Comparison of ENCODE assay signal across 1 cellular context in the genomic region with DNA sequence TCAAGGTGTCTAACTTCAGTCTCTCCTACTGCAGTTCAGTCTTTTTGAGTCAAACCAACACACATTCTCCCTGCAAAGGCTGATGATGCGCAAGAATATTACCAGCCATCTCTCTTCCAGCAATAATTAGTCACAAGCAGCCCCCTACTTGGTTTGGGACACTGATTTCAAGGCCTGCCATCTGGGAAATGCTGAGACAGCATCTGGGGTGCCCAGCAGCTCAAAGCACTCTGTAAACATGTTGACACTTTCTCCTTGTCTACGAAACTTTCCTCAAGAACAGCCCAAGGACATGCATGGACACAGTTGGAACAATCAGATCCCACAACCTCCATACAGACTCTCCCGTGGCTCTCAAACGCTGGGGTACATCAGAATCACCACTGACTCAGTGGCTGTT.
A peak's percentile ranks its signal among the peaks of the same experiment; 100 is the strongest.
TF ChIP-seq lines count a peak whose summit lies in the region.

No MANE protein-coding gene starts in this region.

TF ChIP-seq in HepG2, 621 proteins besides CTCF, POLR2A, EP300 and RAD21:
- TF ChIP-seq, protein P1, sequence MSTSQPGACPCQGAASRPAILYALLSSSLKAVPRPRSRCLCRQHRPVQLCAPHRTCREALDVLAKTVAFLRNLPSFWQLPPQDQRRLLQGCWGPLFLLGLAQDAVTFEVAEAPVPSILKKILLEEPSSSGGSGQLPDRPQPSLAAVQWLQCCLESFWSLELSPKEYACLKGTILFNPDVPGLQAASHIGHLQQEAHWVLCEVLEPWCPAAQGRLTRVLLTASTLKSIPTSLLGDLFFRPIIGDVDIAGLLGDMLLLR (CRISPR knock-in tag; IDR thresholded peaks at IDR 0.05): no peak
- TF ChIP-seq MAFF (IDR thresholded peaks at IDR 0.05; ENCODE audit: low read depth, low read length) (0 out of 2 replicates have a peak, but pooled peaks have one; percentile 23), MAFK (conservative IDR thresholded peaks at IDR 0.05 in 1 of 2, IDR thresholded peaks at IDR 0.05 in 1 of 2; ENCODE audit: low read length in 2 of 2) (peak; percentile 54 to 67; a peak in 3 of 4 replicates)
